In the genomic region with DNA sequence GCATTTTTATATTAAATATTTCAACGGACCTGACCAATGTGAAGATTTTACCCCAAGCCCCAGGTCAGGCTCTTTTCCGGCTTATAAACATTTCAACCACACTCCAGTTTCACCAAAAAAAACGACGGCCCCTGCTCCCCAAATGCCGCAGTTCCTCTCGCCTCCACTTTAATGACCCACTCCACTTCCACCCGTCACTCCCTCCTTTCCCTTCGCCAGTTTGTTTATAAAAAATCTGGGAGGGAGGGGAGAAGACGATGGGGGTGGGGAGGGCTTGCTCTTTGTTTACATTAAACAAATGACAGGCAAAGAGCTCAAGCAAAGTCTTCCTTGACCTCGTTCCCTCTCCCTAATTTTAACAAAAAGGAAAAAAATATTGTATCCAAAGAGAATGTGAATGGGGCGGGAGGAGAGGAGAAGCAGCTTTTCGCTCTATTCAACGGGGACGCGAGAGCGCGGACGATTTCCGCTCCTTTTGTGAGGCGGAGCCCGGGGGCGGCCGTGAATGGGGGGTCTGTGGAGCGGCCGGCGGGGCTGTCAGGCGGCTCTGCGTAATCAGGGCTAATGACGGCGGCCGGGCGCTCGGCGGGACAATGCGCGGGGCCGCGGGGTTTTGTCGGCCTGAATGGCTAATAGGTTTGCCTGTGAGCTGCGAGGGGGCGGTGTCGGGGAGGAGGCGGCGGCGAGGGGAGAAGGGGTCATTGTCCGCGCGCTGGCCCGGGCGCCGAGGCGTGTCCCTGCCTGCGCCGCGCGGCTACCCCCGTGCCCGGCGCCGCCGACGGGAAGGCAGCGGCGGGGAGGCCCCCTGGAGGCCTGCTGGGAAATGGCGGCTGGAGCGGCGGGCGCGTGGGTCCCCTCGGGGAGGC, we compare ENCODE assay signal across 8 cellular contexts. TPM values are rescaled to one million over a fixed set of nuclear protein-coding genes. Genes with fewer than 3 reads are reported as not detected.
DNase-seq lines count a peak whose midpoint lies in the region; ATAC-seq and TF ChIP-seq lines count a peak whose summit lies in the region.

No MANE protein-coding gene starts in this region.

- peak overlapping the region; percentile 78 for H2AFZ ChIP-seq in PC-3 (ENCODE audit: low read length)
- peak overlapping the region; percentile 59 for H2AFZ ChIP-seq in osteoblast (ENCODE audit: low read length)

- H3K27ac ChIP-seq in PC-3 (ENCODE audit: low read length) (no peak overlapping the region), osteoblast (ENCODE audit: low read depth, low read length) (no peak overlapping the region)

- H3K27me3 ChIP-seq in PC-3 (ENCODE audit: low read length) (peaks cover 46% of the 10 kb centered on the region), osteoblast (ENCODE audit: insufficient read depth, low read length) (peaks cover 68% of the 10 kb centered on the region)

- H3K27me3 Mint-ChIP-seq in activated T-helper 1 cell treated with anti-CD3 and anti-CD28 coated beads, Interleukin-12 subunit alpha, Interleukin-12 subunit beta, Interleukin-2, Interleukin-4 antibody, amounts not matched to agents 30 ng/mL and 10 ng/mL and 1 ng/mL, durations not matched to agents 14 hours and 24 hours and 36 hours (ENCODE audit: insufficient read depth), result peaks cover 67% of the 10 kb centered on the region

- DNase-seq in ELF-1 (ENCODE audit: low read depth, low spot score) (peak; percentile 88), PC-3 (peak; percentile 25), epithelial cell of esophagus (ENCODE audit: low read depth) (no peak), osteoblast (ENCODE audit: insufficient read length, low spot score, missing footprints) (peak; percentile 89), activated gamma-delta T cell treated with Interleukin-2 at 50 U/mL for 16 hours (no peak)
- DNase-seq in stimulated activated CD4-positive, alpha-beta T cell treated with anti-CD3 and anti-CD28 coated beads, Interleukin-4, amount 100 ng/mL, for 24 hours, result no peak
- no peak for DNase-seq in activated T-helper 1 cell treated with anti-CD3 and anti-CD28 coated beads, Interleukin-12 subunit alpha, Interleukin-12 subunit beta, Interleukin-2, Interleukin-4 antibody, amounts not matched to agents 30 ng/mL and 10 ng/mL and 1 ng/mL, durations not matched to agents 14 hours and 24 hours and 36 hours (ENCODE audit: low spot score)

- H3K9me3 Mint-ChIP-seq in activated T-helper 1 cell treated with anti-CD3 and anti-CD28 coated beads, Interleukin-12 subunit alpha, Interleukin-12 subunit beta, Interleukin-2, Interleukin-4 antibody, amounts not matched to agents 30 ng/mL and 10 ng/mL and 1 ng/mL, durations not matched to agents 14 hours and 24 hours and 36 hours, result peaks cover 7% of the 10 kb centered on the region

- intact Hi-C loops in PC-3 (cut with micrococcal nuclease), result loop anchor here (2.0 kb wide), 1 partner anchor 48 kb away; no protein-coding TSS in a partner anchor
- intact Hi-C loops in activated T-helper 1 cell treated with anti-CD3 and anti-CD28 coated beads, Interleukin-12 subunit alpha, Interleukin-12 subunit beta, Interleukin-2, Interleukin-4 antibody, amounts not matched to agents 30 ng/mL and 10 ng/mL and 1 ng/mL, durations not matched to agents 14 hours and 24 hours and 36 hours (cut with micrococcal nuclease), result loop anchor here (5.0 to 10.0 kb wide), 2 partner anchors 32 to 510 kb away; no protein-coding TSS in a partner anchor

- H3K36me3 ChIP-seq in PC-3 (ENCODE audit: low read depth, low read length), result no peaks in the 10 kb centered on the region
- no peaks in the 10 kb centered on the region for H3K36me3 ChIP-seq in osteoblast (ENCODE audit: insufficient read depth, low read length)

- no TSS peak for BruUV-seq in PC-3 (replicated peaks; lab: Mats Ljungman, UMichigan)

- CTCF ChIA-PET in PC-3 (lab: Charles Lee), result interaction anchor here (0.8 kb wide), 1 partner anchor 234 kb away, joined by 3 read pairs; no protein-coding TSS in a partner anchor

- H3K27ac Mint-ChIP-seq in activated T-helper 1 cell treated with anti-CD3 and anti-CD28 coated beads, Interleukin-12 subunit alpha, Interleukin-12 subunit beta, Interleukin-2, Interleukin-4 antibody, amounts not matched to agents 30 ng/mL and 10 ng/mL and 1 ng/mL, durations not matched to agents 14 hours and 24 hours and 36 hours, result no peak overlapping the region

- POLR2A ChIA-PET in PC-3 (lab: Charles Lee; ENCODE audit: unreplicated experiment), result interaction anchor here (0.6 kb wide), 3 partner anchors 49 to 553 kb away, joined by 3 to 4 read pairs (median 3); no protein-coding TSS in a partner anchor

- H3K9ac ChIP-seq in PC-3 (ENCODE audit: low read length), result peak overlapping the region; percentile 10; the same call in 1 of the 2 replicates

- peak; percentile 56 for ATAC-seq in HG02884 (IDR thresholded peaks at IDR 0.05; ENCODE audit: unreplicated experiment)
- ATAC-seq in PC-3, result peak; percentile 79

- peaks cover 8% of the 10 kb centered on the region for H3K4me1 Mint-ChIP-seq in activated T-helper 1 cell treated with anti-CD3 and anti-CD28 coated beads, Interleukin-12 subunit alpha, Interleukin-12 subunit beta, Interleukin-2, Interleukin-4 antibody, amounts not matched to agents 30 ng/mL and 10 ng/mL and 1 ng/mL, durations not matched to agents 14 hours and 24 hours and 36 hours (ENCODE audit: low read depth)

- H4K20me1 ChIP-seq in PC-3 (ENCODE audit: low read length) (no peaks in the 10 kb centered on the region), osteoblast (ENCODE audit: insufficient read depth, low read length) (no peaks in the 10 kb centered on the region)

- H3K36me3 Mint-ChIP-seq in activated T-helper 1 cell treated with anti-CD3 and anti-CD28 coated beads, Interleukin-12 subunit alpha, Interleukin-12 subunit beta, Interleukin-2, Interleukin-4 antibody, amounts not matched to agents 30 ng/mL and 10 ng/mL and 1 ng/mL, durations not matched to agents 14 hours and 24 hours and 36 hours (ENCODE audit: low read depth), result peaks cover 7% of the 10 kb centered on the region

- H3K4me1 ChIP-seq in PC-3 (ENCODE audit: insufficient read depth, low read length) (no peaks in the 10 kb centered on the region), osteoblast (ENCODE audit: insufficient read depth, low read length) (peaks cover 2% of the 10 kb centered on the region)

- H3K79me2 ChIP-seq in PC-3 (ENCODE audit: low read length), result no peaks in the 10 kb centered on the region
- no peaks in the 10 kb centered on the region for H3K79me2 ChIP-seq in osteoblast (ENCODE audit: insufficient read depth, low read length)

- H3K4me3 Mint-ChIP-seq in activated T-helper 1 cell treated with anti-CD3 and anti-CD28 coated beads, Interleukin-12 subunit alpha, Interleukin-12 subunit beta, Interleukin-2, Interleukin-4 antibody, amounts not matched to agents 30 ng/mL and 10 ng/mL and 1 ng/mL, durations not matched to agents 14 hours and 24 hours and 36 hours, result no peak overlapping the region

- TF ChIP-seq CTCF in PC-3 (conservative IDR thresholded peaks at IDR 0.05; ENCODE audit: low read depth, low read length) (no peak; the same call in 1 of the 2 replicates), epithelial cell of esophagus (IDR thresholded peaks at IDR 0.05; ENCODE audit: insufficient read depth, low read depth, low read length, missing control alignments) (no peak), osteoblast (IDR thresholded peaks at IDR 0.05; ENCODE audit: extremely low read depth, low read depth, low read length) (peak; percentile 16)

- H3K9me2 ChIP-seq in PC-3 (replicated peaks; ENCODE audit: low read length), result no peaks in the 10 kb centered on the region

- H3K9me3 ChIP-seq in PC-3 (ENCODE audit: low read length), result no peaks in the 10 kb centered on the region
- H3K9me3 ChIP-seq in osteoblast (ENCODE audit: low read depth, low read length), result no peaks in the 10 kb centered on the region

- H3K4me2 ChIP-seq in PC-3 (ENCODE audit: low read length) (peak overlapping the region; percentile 81), osteoblast (ENCODE audit: insufficient read depth, low read length) (peak overlapping the region; percentile 74)

- no peaks in the 10 kb centered on the region for H3F3A ChIP-seq in PC-3 (ENCODE audit: low read length, unreplicated experiment)

- H3K4me3 ChIP-seq in PC-3 (ENCODE audit: low read length) (peak overlapping the region; percentile 64), epithelial cell of esophagus (ENCODE audit: low read length) (peak overlapping the region; percentile 26), osteoblast (ENCODE audit: insufficient read depth, low read length) (peak overlapping the region; percentile 67)

RNA-seq across cellular contexts. Expression of a gene that starts 5.7 kb away (rescaled TPM):
- total RNA-seq in PC-3 (2014; rRNA removed) (not detected in 2 replicates), osteoblast (under 0.01 TPM in 1 of 2 replicates, not detected in the other)
- total RNA-seq in activated T-helper 1 cell treated with anti-CD3 and anti-CD28 coated beads, Interleukin-12 subunit alpha, Interleukin-12 subunit beta, Interleukin-2, Interleukin-4 antibody, amounts not matched to agents 30 ng/mL and 10 ng/mL and 1 ng/mL, durations not matched to agents 14 hours and 24 hours and 36 hours, result not detected in 2 replicates

RNA-seq across cellular contexts. Expression of a gene that starts 28.7 kb away (rescaled TPM):
- total RNA-seq in PC-3 (2014; rRNA removed), result 0.17 and 0.47 TPM in 2 replicates
- total RNA-seq in osteoblast, result 0.29 and 0.72 TPM in 2 replicates
- total RNA-seq in activated T-helper 1 cell treated with anti-CD3 and anti-CD28 coated beads, Interleukin-12 subunit alpha, Interleukin-12 subunit beta, Interleukin-2, Interleukin-4 antibody, amounts not matched to agents 30 ng/mL and 10 ng/mL and 1 ng/mL, durations not matched to agents 14 hours and 24 hours and 36 hours, result not detected in 2 replicates

Comparison
In these comparisons a context has a peak if more than half of its experiments do, and no peak if none do; other contexts are left out.
1. DNase-seq: peak in ELF-1 (single experiment), PC-3 (single experiment) and osteoblast (single experiment); none in epithelial cell of esophagus (single experiment), activated gamma-delta T cell treated with Interleukin-2 at 50 U/mL for 16 hours (single experiment), stimulated activated CD4-positive, alpha-beta T cell treated with anti-CD3 and anti-CD28 coated beads, Interleukin-4, amount 100 ng/mL, for 24 hours (single experiment) and activated T-helper 1 cell treated with anti-CD3 and anti-CD28 coated beads, Interleukin-12 subunit alpha, Interleukin-12 subunit beta, Interleukin-2, Interleukin-4 antibody, amounts not matched to agents 30 ng/mL and 10 ng/mL and 1 ng/mL, durations not matched to agents 14 hours and 24 hours and 36 hours (single experiment).
2. Peak in every context shown above with its lines, with median percentiles within 50 percentile points of each other: H3K4me3 ChIP-seq.